Comparison of ENCODE assay signal across 8 cellular contexts in genomic region chr6:154805288-154805911, GRCh38.
A peak's percentile ranks its signal among the peaks of the same experiment; 100 is the strongest.
DNase-seq lines count a peak whose midpoint lies in the region; ATAC-seq and TF ChIP-seq lines count a peak whose summit lies in the region.

No MANE protein-coding gene starts in this region.

- H3K36me3 ChIP-seq in Loucy (ENCODE audit: insufficient read depth, low read length) (peaks cover 91% of the 10 kb centered on the region), uterus (no peaks in the 10 kb centered on the region)

- H3K27ac Mint-ChIP-seq in activated T-helper 17 cell treated with anti-CD3 and anti-CD28 coated beads, Interleukin-2, amount 50 U/mL, for 72 hours, result no peak overlapping the region

- no peak overlapping the region for H3K4me3 Mint-ChIP-seq in activated T-helper 17 cell treated with anti-CD3 and anti-CD28 coated beads, Interleukin-2, amount 50 U/mL, for 72 hours

- peak; percentile 42 for ATAC-seq in activated T-helper 17 cell treated with anti-CD3 and anti-CD28 coated beads, Interleukin-2, amount 50 U/mL, for 72 hours (replicated peaks)
- ATAC-seq in GM21526 (IDR thresholded peaks at IDR 0.05; ENCODE audit: low FRiP score, unreplicated experiment), result no peak

- H3K4me3 ChIP-seq in Loucy (ENCODE audit: low read length, poor library complexity, severe bottlenecking), result no peak overlapping the region
- no peak overlapping the region for H3K4me3 ChIP-seq in uterus

- H3K27ac ChIP-seq in uterus, result peak overlapping the region in 1 of 2 donors; percentile 7

- H3K9me3 ChIP-seq in Loucy (ENCODE audit: insufficient read depth, low read depth, low read length), result no peaks in the 10 kb centered on the region
- H3K9me3 ChIP-seq in uterus, result no peaks in the 10 kb centered on the region

- no peak overlapping the region for H2AFZ ChIP-seq in Loucy (ENCODE audit: low read length)

- 0 out of 2 replicates have a peak, but pooled peaks cover 5% of the 10 kb centered on the region for H3K79me2 ChIP-seq in Loucy (ENCODE audit: insufficient read depth, low read length)

- peaks cover 8% of the 10 kb centered on the region; the same call in 1 of the 2 replicates for H3F3A ChIP-seq in Loucy (ENCODE audit: low read depth)

- H3K9me3 Mint-ChIP-seq in activated T-helper 17 cell treated with anti-CD3 and anti-CD28 coated beads, Interleukin-2, amount 50 U/mL, for 72 hours, result no peaks in the 10 kb centered on the region

- H3K9me2 ChIP-seq in Loucy (replicated peaks; ENCODE audit: low read depth, low read length), result no peaks in the 10 kb centered on the region

- TF ChIP-seq POLR2A in uterus (IDR thresholded peaks at IDR 0.05), result no peak

- H3K27me3 Mint-ChIP-seq in activated T-helper 17 cell treated with anti-CD3 and anti-CD28 coated beads, Interleukin-2, amount 50 U/mL, for 72 hours, result no peaks in the 10 kb centered on the region

- no peak overlapping the region for H3K4me2 ChIP-seq in Loucy (ENCODE audit: low read depth, low read length, poor library complexity, severe bottlenecking)

- H3K4me1 ChIP-seq in Loucy (ENCODE audit: insufficient read depth, low read length, poor library complexity, severe bottlenecking), result no peaks in the 10 kb centered on the region
- H3K4me1 ChIP-seq in uterus, result peaks cover 0 to 4% of the 10 kb centered on the region in 2 donors

- peak; percentile 68 for TF ChIP-seq CTCF in Loucy (conservative IDR thresholded peaks at IDR 0.05; ENCODE audit: low read length)
- peak; percentile 41 to 66 (median 56) for TF ChIP-seq CTCF in uterus (IDR thresholded peaks at IDR 0.05)

- DNase-seq in SIG-M5 treated with dmso at 0.1 percent for 504 hours (lab: John Stamatoyannopoulos, UW; ENCODE audit: unreplicated experiment) (peak; percentile 19), SIG-M5 (lab: John Stamatoyannopoulos, UW) (no peak), inferior parietal cortex (ENCODE audit: extremely low spot score) (peak; percentile 43), uterus (no peak)
- DNase-seq in effector CD8-positive, alpha-beta T cell (lab: John Stamatoyannopoulos, UW), result no peak

- no peak overlapping the region for H3K9ac ChIP-seq in Loucy (ENCODE audit: low read depth, low read length, poor library complexity, severe bottlenecking)

- H3K36me3 Mint-ChIP-seq in activated T-helper 17 cell treated with anti-CD3 and anti-CD28 coated beads, Interleukin-2, amount 50 U/mL, for 72 hours (ENCODE audit: low read depth), result peaks cover 90% of the 10 kb centered on the region

- H3K27me3 ChIP-seq in Loucy (ENCODE audit: insufficient read depth, low read length, poor library complexity, severe bottlenecking), result no peaks in the 10 kb centered on the region
- H3K27me3 ChIP-seq in uterus, result no peaks in the 10 kb centered on the region

- peaks cover 2% of the 10 kb centered on the region for H3K4me1 Mint-ChIP-seq in activated T-helper 17 cell treated with anti-CD3 and anti-CD28 coated beads, Interleukin-2, amount 50 U/mL, for 72 hours

- intact Hi-C loops in uterus (cut with DNase I; ENCODE audit: low total_unique reads), result no loop called here

- peaks cover 10% of the 10 kb centered on the region for H4K20me1 ChIP-seq in Loucy (ENCODE audit: insufficient read depth, low read length, poor library complexity, severe bottlenecking)

Comparison
In these comparisons a context has a peak if more than half of its experiments do, and no peak if none do; other contexts are left out.
1. DNase-seq: peak in SIG-M5 treated with dmso at 0.1 percent for 504 hours (single experiment) and inferior parietal cortex (single experiment); none in SIG-M5 (single experiment), uterus (0 of 2) and effector CD8-positive, alpha-beta T cell (single experiment).